18 cellular contexts compared by ENCODE assay signal in the genomic region with DNA sequence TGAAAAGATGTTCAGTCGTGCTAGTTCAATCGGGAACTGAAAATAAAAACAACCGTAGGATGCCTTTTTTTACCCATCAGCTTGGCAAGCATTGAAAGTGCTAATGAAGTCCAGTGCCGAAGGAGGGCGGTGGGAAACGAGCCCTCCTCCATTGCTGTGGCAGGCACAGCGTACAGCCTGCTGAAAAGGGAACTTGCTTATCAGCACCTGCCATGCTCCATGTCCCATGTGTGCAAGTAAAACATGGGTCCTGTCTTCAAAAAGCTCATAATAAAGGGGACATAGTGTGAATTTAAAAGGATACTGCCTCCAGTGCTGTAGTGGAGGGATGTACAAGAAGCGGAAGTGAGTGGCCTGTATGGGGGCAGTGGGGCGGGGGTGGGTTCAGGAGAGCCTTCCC.
"Had no signal": no experiment of that assay in that cellular context is flagged by ENCODE, and none has a peak within 500 bp of the region (broad histone marks: within the 10 kb centered on the region; RNA-seq: fewer than 3 reads in every experiment).

No MANE protein-coding gene starts in this region.

- H3K4me1 ChIP-seq: colonic mucosa, thyroid gland had no signal

- H3K27me3 Mint-ChIP-seq: activated T-cell treated with anti-CD3 and anti-CD28 coated beads, Interleukin-2, amount 50 U/mL, for 24 hours had no signal

- H3K4me3 ChIP-seq: colonic mucosa, lung, spleen, thyroid gland had no signal

- H3K4me3 Mint-ChIP-seq: activated CD4-positive, alpha-beta T cell treated with anti-CD3 and anti-CD28 coated beads, Interleukin-2, amount 10 ng/mL, durations not matched to agents 24 days and 14 days; activated CD8-positive, alpha-beta T cell treated with anti-CD3 and anti-CD28 coated beads, Interleukin-2, amount 10 ng/mL, durations not matched to agents 7 days and 5 days; activated T-cell treated with anti-CD3 and anti-CD28 coated beads, Interleukin-2, amount 50 U/mL, for 24 hours; central memory CD8-positive, alpha-beta T cell had no signal

- H3K27ac ChIP-seq: colonic mucosa, spleen, thyroid gland had no signal

- H3K27me3 ChIP-seq: colonic mucosa, spleen, thyroid gland had no signal

- H3K9me3 Mint-ChIP-seq: activated CD4-positive, alpha-beta T cell treated with anti-CD3 and anti-CD28 coated beads, Interleukin-2, amount 10 ng/mL, durations not matched to agents 24 days and 14 days; activated T-cell treated with anti-CD3 and anti-CD28 coated beads, Interleukin-2, amount 50 U/mL, for 24 hours; central memory CD8-positive, alpha-beta T cell had no signal

- H3K27ac Mint-ChIP-seq: activated CD4-positive, alpha-beta T cell treated with anti-CD3 and anti-CD28 coated beads, Interleukin-2, amount 10 ng/mL, durations not matched to agents 24 days and 14 days; activated CD8-positive, alpha-beta T cell treated with anti-CD3 and anti-CD28 coated beads, Interleukin-2, amount 10 ng/mL, durations not matched to agents 7 days and 5 days; activated T-cell treated with anti-CD3 and anti-CD28 coated beads, Interleukin-2, amount 50 U/mL, for 24 hours had no signal

- DNase-seq: activated CD4-positive, alpha-beta T cell treated with anti-CD3 and anti-CD28 coated beads, Interleukin-2, amount 10 ng/mL, durations not matched to agents 24 days and 14 days; activated CD8-positive, alpha-beta T cell treated with anti-CD3 and anti-CD28 coated beads, Interleukin-2, amount 10 ng/mL, durations not matched to agents 7 days and 5 days; activated naive CD4-positive, alpha-beta T cell treated with anti-CD3 and anti-CD28 coated beads, Interleukin-2, amount 50 U/mL, for 16 hours; activated T-cell treated with anti-CD3 and anti-CD28 coated beads, Interleukin-2, amount 50 U/mL, for 24 hours; aorta; colonic mucosa; kidney; midbrain; retina; spleen; stimulated activated CD4-positive, alpha-beta T cell treated with anti-CD3 and anti-CD28 coated beads, Interleukin-4, amount 100 ng/mL, for 4 hours; stimulated activated naive CD4-positive, alpha-beta T cell; T-helper 1 cell; T1000; thyroid gland had no signal

- ATAC-seq: activated CD8-positive, alpha-beta T cell treated with anti-CD3 and anti-CD28 coated beads, Interleukin-2, amount 10 ng/mL, durations not matched to agents 7 days and 5 days; left lobe of liver had no signal

- H3K4me1 Mint-ChIP-seq: activated CD4-positive, alpha-beta T cell treated with anti-CD3 and anti-CD28 coated beads, Interleukin-2, amount 10 ng/mL, durations not matched to agents 24 days and 14 days; central memory CD8-positive, alpha-beta T cell had no signal
